Comparison of ENCODE assay signal across 1 cellular context in the genomic region with DNA sequence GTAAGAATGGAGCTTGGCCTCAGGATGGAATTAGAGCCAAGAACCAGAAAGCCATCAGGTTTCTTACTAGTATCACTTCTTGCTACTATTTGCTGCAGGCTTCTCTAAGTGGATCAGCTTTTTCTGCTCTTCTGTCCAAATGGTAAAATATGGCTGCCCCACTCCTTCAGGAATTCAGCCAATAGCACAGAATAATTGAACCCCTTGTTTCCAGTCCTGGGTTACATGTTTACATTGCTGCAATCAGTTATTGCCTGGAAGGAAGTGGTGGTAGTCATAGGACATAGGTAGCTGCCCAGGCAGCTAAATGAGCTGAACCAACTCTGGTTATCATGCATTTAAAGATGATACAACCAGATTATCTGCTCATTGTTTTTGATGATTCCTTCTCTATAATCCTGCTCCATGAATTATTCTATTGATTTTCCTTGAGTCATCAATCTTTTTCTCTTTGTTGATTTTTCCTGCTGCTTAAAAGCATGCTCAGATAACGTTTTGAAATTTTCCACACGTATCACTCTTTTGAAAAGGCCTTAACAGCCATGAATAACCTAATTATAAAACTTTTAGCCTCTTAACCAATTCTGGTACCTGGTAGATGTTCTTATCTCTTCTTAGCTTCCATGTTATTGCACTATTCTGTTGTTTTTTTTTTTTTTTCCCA.
TF ChIP-seq lines count a peak whose summit lies in the region.

No MANE protein-coding gene starts in this region.

TF ChIP-seq in HepG2, 621 proteins besides CTCF, POLR2A, EP300 and RAD21 (continued from another document):
- peak; percentile 81 for TF ChIP-seq FOSL2 (CRISPR knock-in tag; IDR thresholded peaks at IDR 0.05)
- TF ChIP-seq POGZ (CRISPR knock-in tag; IDR thresholded peaks at IDR 0.05): peak; percentile 91
- TF ChIP-seq PRDM10 (CRISPR knock-in tag; IDR thresholded peaks at IDR 0.05; ENCODE audit: low read depth): 0 out of 2 replicates have a peak, but pooled peaks have one; percentile 47
- no peak for TF ChIP-seq SOX6 (IDR thresholded peaks at IDR 0.05)
- TF ChIP-seq SOX6 (CRISPR knock-in tag; IDR thresholded peaks at IDR 0.05): peak; percentile 73; the same call in 1 of the 2 replicates
- no peak for TF ChIP-seq ZNF766 (CRISPR knock-in tag; IDR thresholded peaks at IDR 0.05; ENCODE audit: borderline replicate concordance)
- no peak for TF ChIP-seq ZFP36 (IDR thresholded peaks at IDR 0.05; ENCODE audit: borderline replicate concordance, low read depth, low read length, partially characterized antibody)
- TF ChIP-seq ETV5 (CRISPR knock-in tag; IDR thresholded peaks at IDR 0.05; ENCODE audit: borderline replicate concordance): peak; percentile 75; the same call in 1 of the 2 replicates
- TF ChIP-seq GATAD2A (CRISPR knock-in tag; IDR thresholded peaks at IDR 0.05): peak; percentile 82
- peak; percentile 85; the same call in 1 of the 2 replicates for TF ChIP-seq FOXK1 (CRISPR knock-in tag; IDR thresholded peaks at IDR 0.05; ENCODE audit: borderline replicate concordance, low read depth)
- TF ChIP-seq, protein P1, sequence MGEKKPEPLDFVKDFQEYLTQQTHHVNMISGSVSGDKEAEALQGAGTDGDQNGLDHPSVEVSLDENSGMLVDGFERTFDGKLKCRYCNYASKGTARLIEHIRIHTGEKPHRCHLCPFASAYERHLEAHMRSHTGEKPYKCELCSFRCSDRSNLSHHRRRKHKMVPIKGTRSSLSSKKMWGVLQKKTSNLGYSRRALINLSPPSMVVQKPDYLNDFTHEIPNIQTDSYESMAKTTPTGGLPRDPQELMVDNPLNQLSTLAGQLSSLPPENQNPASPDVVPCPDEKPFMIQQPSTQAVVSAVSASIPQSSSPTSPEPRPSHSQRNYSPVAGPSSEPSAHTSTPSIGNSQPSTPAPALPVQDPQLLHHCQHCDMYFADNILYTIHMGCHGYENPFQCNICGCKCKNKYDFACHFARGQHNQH (CRISPR knock-in tag; IDR thresholded peaks at IDR 0.05): 0 out of 2 replicates have a peak, but pooled peaks have one; percentile 52
- TF ChIP-seq SMAD3 (CRISPR knock-in tag; IDR thresholded peaks at IDR 0.05): 0 out of 2 replicates have a peak, but pooled peaks have one; percentile 24
- 0 out of 2 replicates have a peak, but pooled peaks have one; percentile 30 for TF ChIP-seq SSRP1 (CRISPR knock-in tag; IDR thresholded peaks at IDR 0.05)
